In the genomic region with DNA sequence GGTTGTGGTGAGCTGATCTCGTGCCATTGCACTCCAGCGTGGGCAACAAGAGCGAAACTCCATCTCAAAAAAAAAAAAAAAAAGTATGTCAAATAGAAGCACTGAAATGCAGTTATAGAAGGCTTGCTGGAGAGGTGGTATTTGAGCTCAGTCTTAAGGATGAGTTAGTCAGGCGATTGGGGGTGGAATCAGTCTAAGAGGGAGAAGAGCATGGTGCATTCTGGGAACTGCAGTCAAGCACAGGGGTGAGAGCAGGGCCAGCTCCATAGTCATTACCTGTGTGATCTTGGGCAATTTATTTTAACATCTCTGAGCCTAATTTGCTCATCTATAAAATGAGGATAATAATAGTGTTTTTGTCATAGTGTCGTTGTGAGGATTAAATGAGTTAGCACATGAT, we compare ENCODE assay signal across 19 cellular contexts.
"Had no signal": no experiment of that assay in that cellular context is flagged by ENCODE, and none has a peak within 500 bp of the region (broad histone marks: within the 10 kb centered on the region; RNA-seq: fewer than 3 reads in every experiment).

No MANE protein-coding gene starts in this region.

- H3K4me1 ChIP-seq: testis had no signal

- H3K4me3 Mint-ChIP-seq: stimulated activated memory B cell treated with anti-CD40 and anti-IgM and Interleukin-4, amounts not matched to agents 10 μg/mL and 1 μg/mL and 100 μg/mL, for 72 hours; type B pancreatic cell had no signal

- DNase-seq: activated CD8-positive, alpha-beta memory T cell treated with anti-CD3 and anti-CD28 coated beads for 24 hours; activated CD8-positive, alpha-beta memory T cell treated with anti-CD3 and anti-CD28 coated beads, Interleukin-2, amount 50 U/mL, for 48 hours; activated gamma-delta T cell treated with Interleukin-2 at 50 U/mL for 16 hours; activated T-cell treated with anti-CD3 and anti-CD28 coated beads, Interleukin-2, amount 50 U/mL, for 48 hours; adrenal gland; effector memory CD8-positive, alpha-beta T cell; kidney glomerular epithelial cell; left ventricle myocardium superior; mucosa of descending colon; naive B cell; sigmoid colon; stimulated activated CD4-positive, alpha-beta T cell treated with anti-CD3 and anti-CD28 coated beads, Interleukin-4, amount 100 ng/mL, for 24 hours; T-cell; T-helper 9 cell; testis had no signal

- H3K27me3 Mint-ChIP-seq: type B pancreatic cell had no signal

- H3K9me3 ChIP-seq: adrenal gland, mucosa of descending colon, sigmoid colon, testis had no signal

- H3K9me3 Mint-ChIP-seq: activated naive CD4-positive, alpha-beta T cell treated with anti-CD3 and anti-CD28 coated beads, Interleukin-2, amount 50 U/mL, for 72 hours; effector memory CD8-positive, alpha-beta T cell; naive B cell; stimulated activated memory B cell treated with anti-CD40 and anti-IgM and Interleukin-4, amounts not matched to agents 10 μg/mL and 1 μg/mL and 100 μg/mL, for 72 hours; T-cell; type B pancreatic cell had no signal

- H3K27ac ChIP-seq: adrenal gland, parathyroid adenoma, sigmoid colon, testis had no signal

- ATAC-seq: left ventricle myocardium superior had no signal

- H3K4me3 ChIP-seq: adrenal gland, mucosa of descending colon, sigmoid colon, testis had no signal

- H3K36me3 Mint-ChIP-seq: activated naive CD4-positive, alpha-beta T cell treated with anti-CD3 and anti-CD28 coated beads, Interleukin-2, amount 50 U/mL, for 72 hours; naive B cell; stimulated activated memory B cell treated with anti-CD40 and anti-IgM and Interleukin-4, amounts not matched to agents 10 μg/mL and 1 μg/mL and 100 μg/mL, for 72 hours; T-cell had no signal

- H3K27ac Mint-ChIP-seq: effector memory CD8-positive, alpha-beta T cell; stimulated activated memory B cell treated with anti-CD40 and anti-IgM and Interleukin-4, amounts not matched to agents 10 μg/mL and 1 μg/mL and 100 μg/mL, for 72 hours; T-cell had no signal

- H3K27me3 ChIP-seq: adrenal gland, sigmoid colon, testis had no signal
